8 cellular contexts compared by ENCODE assay signal in genomic region chr7:99325597-99326407, GRCh38. TPM values are rescaled to one million over a fixed set of nuclear protein-coding genes. Genes with fewer than 3 reads are reported as not detected.
A peak's percentile ranks its signal among the peaks of the same experiment; 100 is the strongest.
DNase-seq lines count a peak whose midpoint lies in the region; ATAC-seq, FAIRE-seq and TF ChIP-seq lines count a peak whose summit lies in the region.

Gene ARPC1A (plus strand): TSS chr7:99325898. CDS start chr7:99333354, 7,456 bp downstream.

- TF ChIP-seq POLR2A in GM12892 (IDR thresholded peaks at IDR 0.05; ENCODE audit: low read depth, low read length) (peak; percentile 98), tibial nerve (IDR thresholded peaks at IDR 0.05) (peak; percentile 74 to 77)

- no peak within 1 kb of the TSS for H2BK12ac ChIP-seq in trophoblast cell (ENCODE audit: low read length)

- H3K9ac ChIP-seq in adipocyte (ENCODE audit: low read length), result peak within 1 kb of the TSS; percentile 99
- H3K9ac ChIP-seq in trophoblast cell (ENCODE audit: low read length), result peak within 1 kb of the TSS; percentile 97

- peak; percentile 86 to 97 for TF ChIP-seq EP300 in tibial nerve (IDR thresholded peaks at IDR 0.05)

- peak within 1 kb of the TSS; percentile 96 for H4K8ac ChIP-seq in trophoblast cell (ENCODE audit: low read depth, low read length)

- peak within 1 kb of the TSS; percentile 79 for H4K12ac ChIP-seq in trophoblast cell (ENCODE audit: low read depth, low read length)

- DNase-seq in GM12892 (ENCODE audit: insufficient read length) (peak; percentile 96), NCI-H1436 treated with DMSO at 0.1 percent for 48 hours (lab: John Stamatoyannopoulos, UW) (peak; percentile 52), T follicular helper cell (ENCODE audit: low read depth) (peak; percentile 86), adipocyte (ENCODE audit: low read depth) (peak; percentile 97), cardiac septum (ENCODE audit: low spot score) (peak; percentile 94), trophoblast cell (peak; percentile 95 to 97), tibial nerve (ENCODE audit: low spot score in 2 of 2) (peak; percentile 72 to 76)

- WGBS in trophoblast cell (ENCODE audit: extremely low coverage, insufficient coverage, insufficient read length), result no CpG with 5 or more reads among the region's 82 CpGs
- 0% methylated on average over 56 to 77 of the region's 82 CpGs for WGBS in tibial nerve, 2 donors

- H3K9me3 ChIP-seq in adipocyte (ENCODE audit: control insufficient read depth, low read length) (no peaks in the 10 kb centered on the region), trophoblast cell (ENCODE audit: insufficient read depth, low read depth, low read length) (no peaks in the 10 kb centered on the region), tibial nerve (no peaks in the 10 kb centered on the region)

- H3K4me1 ChIP-seq in adipocyte (ENCODE audit: control insufficient read depth, insufficient read depth, low read length) (peaks cover 31% of the 10 kb centered on the region), trophoblast cell (ENCODE audit: control insufficient read depth in 1 of 2, insufficient read depth in 2 of 2, low read length in 2 of 2) (peaks cover 2 to 4% of the 10 kb centered on the region in 2 experiments), tibial nerve (peaks cover 0 to 55% (median 26%) of the 10 kb centered on the region in 4 donors)

- H2AK5ac ChIP-seq in trophoblast cell (ENCODE audit: low read length), result peak within 1 kb of the TSS; percentile 46

- H3K4ac ChIP-seq in trophoblast cell (ENCODE audit: low read depth, low read length), result peak within 1 kb of the TSS; percentile 59

- H2BK120ac ChIP-seq in trophoblast cell (ENCODE audit: insufficient read depth, low read length, poor library complexity), result peak within 1 kb of the TSS; percentile 58

- FAIRE-seq in GM12892 (lab: Jason Lieb, UNC), result peak; percentile 96

- H3K14ac ChIP-seq in trophoblast cell (ENCODE audit: low read length), result peak within 1 kb of the TSS; percentile 91

- H4K91ac ChIP-seq in trophoblast cell (ENCODE audit: low read depth, low read length), result peak within 1 kb of the TSS; percentile 79

- no peak within 1 kb of the TSS for H3K23ac ChIP-seq in trophoblast cell (ENCODE audit: low read length)

- H3K4me3 ChIP-seq in adipocyte (ENCODE audit: low read length), result peak within 1 kb of the TSS; percentile 99
- peak within 1 kb of the TSS; percentile 92 for H3K4me3 ChIP-seq in trophoblast cell (ENCODE audit: low read depth, low read length)
- peak within 1 kb of the TSS; percentile 94 to 98 (median 96) for H3K4me3 ChIP-seq in tibial nerve

- peak; percentile 86 for ATAC-seq in HG02840 (IDR thresholded peaks at IDR 0.05; ENCODE audit: low FRiP score, unreplicated experiment)

- H3K36me3 ChIP-seq in adipocyte (ENCODE audit: control insufficient read depth, insufficient read depth, low read length, severe bottlenecking) (no peaks in the 10 kb centered on the region), trophoblast cell (ENCODE audit: control insufficient read depth in 1 of 2, insufficient read depth in 2 of 2, low read length in 2 of 2) (peaks cover 0 to 6% of the 10 kb centered on the region in 2 experiments), tibial nerve (no peaks in the 10 kb centered on the region)

- peak within 1 kb of the TSS; percentile 54 for H3K27ac ChIP-seq in trophoblast cell (ENCODE audit: low read depth, low read length)
- peak within 1 kb of the TSS; percentile 71 to 95 (median 91) for H3K27ac ChIP-seq in tibial nerve

- peak within 1 kb of the TSS; percentile 91 for H2AFZ ChIP-seq in trophoblast cell (ENCODE audit: insufficient read depth, low read length, poor library complexity)

- H2BK5ac ChIP-seq in trophoblast cell (ENCODE audit: low read depth, low read length, poor library complexity), result peak within 1 kb of the TSS; percentile 32

- H3K4me2 ChIP-seq in trophoblast cell (ENCODE audit: low read length), result peak within 1 kb of the TSS; percentile 85

- intact Hi-C loops in cardiac septum (cut with DNase I), result loop anchor here (5.0 kb wide), 1 partner anchor 184 kb away; the partner anchor contains the start of gene SMURF1

- H3K27me3 ChIP-seq in adipocyte (replicated peaks; ENCODE audit: control insufficient read depth, insufficient read depth, low read length) (no peaks in the 10 kb centered on the region), trophoblast cell (ENCODE audit: insufficient read depth, low read length) (no peaks in the 10 kb centered on the region), tibial nerve (no peaks in the 10 kb centered on the region)

- peak within 1 kb of the TSS; percentile 85 for H3K18ac ChIP-seq in trophoblast cell (ENCODE audit: low read length)

- H3K79me1 ChIP-seq in trophoblast cell (ENCODE audit: low read length), result peaks cover 10% of the 10 kb centered on the region

- TF ChIP-seq CTCF in tibial nerve (IDR thresholded peaks at IDR 0.05), result peak in 2 of 5 experiments; percentile 44 to 57

- peaks cover 21% of the 10 kb centered on the region for H3K79me2 ChIP-seq in trophoblast cell (ENCODE audit: control insufficient read depth, insufficient read depth, low read length, poor library complexity)

RNA-seq across cellular contexts. Expression of gene ARPC1A, which starts in this region (rescaled TPM):
- 57.4 TPM for polyA plus RNA-seq in GM12892 (2012; ENCODE audit: missing spikeins)
- total RNA-seq in cardiac septum, result 116 TPM
- polyA plus RNA-seq in trophoblast cell (2013), result 221 and 225 TPM in 2 replicates
- total RNA-seq in tibial nerve, result 100 to 1,000 TPM in 3 of 4 donors, 10 to 100 TPM in 1; 92.2 to 151 (median 118) TPM

Comparison
In these comparisons a context has a peak if more than half of its experiments do, and no peak if none do; other contexts are left out.
1. Peak in every context shown above with its lines: DNase-seq, ATAC-seq, H3K4me3 ChIP-seq and H3K27ac ChIP-seq.